Comparison of ENCODE assay signal across 8 cellular contexts in the genomic region with DNA sequence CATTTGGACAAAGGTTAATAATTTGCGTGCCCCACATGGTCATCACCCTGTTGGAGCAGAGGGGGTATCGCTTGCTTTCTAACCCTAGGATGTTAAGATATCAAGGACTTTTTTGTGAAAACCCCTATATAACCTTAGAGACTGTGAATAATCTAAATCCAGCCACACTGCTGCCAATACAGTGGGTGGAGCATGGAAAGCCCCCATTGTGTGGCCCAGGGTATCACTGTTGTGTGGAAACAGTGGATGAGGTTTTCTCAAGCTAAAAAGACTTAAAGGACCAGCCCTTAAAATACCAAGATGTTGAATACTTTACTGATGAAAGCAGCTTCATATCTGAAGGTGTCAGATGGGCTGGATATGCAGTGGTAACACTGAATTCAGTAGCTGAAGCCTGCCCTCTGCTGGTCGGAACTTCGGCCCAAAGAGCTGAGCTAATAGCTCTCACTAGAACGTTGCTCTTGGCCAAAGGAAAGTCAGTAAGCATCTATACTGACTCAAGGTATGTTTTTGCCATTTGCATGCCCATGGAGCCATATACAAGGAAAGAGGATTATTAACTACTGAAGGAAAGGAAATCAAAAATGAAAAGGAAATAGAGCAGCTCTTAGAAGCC.
DNase-seq lines count a peak whose midpoint lies in the region; ATAC-seq and TF ChIP-seq lines count a peak whose summit lies in the region.

No MANE protein-coding gene starts in this region.

- H3K27ac Mint-ChIP-seq in activated CD4-positive, alpha-beta memory T cell treated with anti-CD3 and anti-CD28 coated beads for 36 hours: no peak overlapping the region
- no peak overlapping the region for H3K27ac Mint-ChIP-seq in naive thymus-derived CD8-positive, alpha-beta T cell

- H3K4me3 ChIP-seq in sigmoid colon: no peak overlapping the region

- DNase-seq in DMS 273 (lab: John Stamatoyannopoulos, UW; ENCODE audit: unreplicated experiment) (peak; percentile 83), NCI-H1105 (lab: John Stamatoyannopoulos, UW) (peak; percentile 50), left cardiac atrium (peak; percentile 61), sigmoid colon (peak; percentile 70)
- DNase-seq in activated CD4-positive, alpha-beta memory T cell treated with anti-CD3 and anti-CD28 coated beads for 36 hours: peak; percentile 54
- DNase-seq in naive thymus-derived CD8-positive, alpha-beta T cell: no peak

- no peaks in the 10 kb centered on the region for H3K27me3 Mint-ChIP-seq in activated CD4-positive, alpha-beta memory T cell treated with anti-CD3 and anti-CD28 coated beads for 36 hours
- no peaks in the 10 kb centered on the region for H3K27me3 Mint-ChIP-seq in naive thymus-derived CD8-positive, alpha-beta T cell

- H3K36me3 Mint-ChIP-seq in activated CD4-positive, alpha-beta memory T cell treated with anti-CD3 and anti-CD28 coated beads for 36 hours: no peaks in the 10 kb centered on the region
- no peaks in the 10 kb centered on the region for H3K36me3 Mint-ChIP-seq in naive thymus-derived CD8-positive, alpha-beta T cell

- no peak for TF ChIP-seq POLR2A in sigmoid colon (IDR thresholded peaks at IDR 0.05)

- POLR2A ChIA-PET in activated CD4-positive, alpha-beta memory T cell treated with anti-CD3 and anti-CD28 coated beads for 36 hours (lab: Charles Lee): no interaction called here
- POLR2A ChIA-PET in naive thymus-derived CD8-positive, alpha-beta T cell (lab: Charles Lee): no interaction called here

- no peak overlapping the region for H3K27ac ChIP-seq in sigmoid colon

- no peak overlapping the region for H3K4me3 Mint-ChIP-seq in activated CD4-positive, alpha-beta memory T cell treated with anti-CD3 and anti-CD28 coated beads for 36 hours
- H3K4me3 Mint-ChIP-seq in naive thymus-derived CD8-positive, alpha-beta T cell: no peak overlapping the region

- no peaks in the 10 kb centered on the region for H3K4me1 ChIP-seq in sigmoid colon

- CTCF ChIA-PET in activated CD4-positive, alpha-beta memory T cell treated with anti-CD3 and anti-CD28 coated beads for 36 hours (lab: Charles Lee): interaction anchor here (1.0 kb wide), 1 partner anchor 407 kb away, joined by 3 read pairs; no protein-coding TSS in a partner anchor

- H3K36me3 ChIP-seq in sigmoid colon: no peaks in the 10 kb centered on the region

- no peaks in the 10 kb centered on the region for H3K9me3 ChIP-seq in sigmoid colon

- ATAC-seq in GM19395 (IDR thresholded peaks at IDR 0.05; ENCODE audit: unreplicated experiment) (peak; percentile 72), left cardiac atrium (no peak), HG03108 (IDR thresholded peaks at IDR 0.05; ENCODE audit: unreplicated experiment) (no peak)
- ATAC-seq in naive thymus-derived CD8-positive, alpha-beta T cell: no peak

- intact Hi-C loops in activated CD4-positive, alpha-beta memory T cell treated with anti-CD3 and anti-CD28 coated beads for 36 hours (cut with micrococcal nuclease): loop anchor here (2.0 kb wide), 1 partner anchor 408 kb away; no protein-coding TSS in a partner anchor
- intact Hi-C loops in left cardiac atrium (cut with DNase I) (no loop called here), sigmoid colon (cut with DNase I) (loop anchor here (2.0 to 5.0 kb wide), 2 partner anchors 319 to 408 kb away; no protein-coding TSS in a partner anchor)

- TF ChIP-seq CTCF in sigmoid colon (IDR thresholded peaks at IDR 0.05): peak in 3 of 4 experiments; percentile 19 to 60 (median 58)

- peaks cover 16% of the 10 kb centered on the region for H3K9me3 Mint-ChIP-seq in activated CD4-positive, alpha-beta memory T cell treated with anti-CD3 and anti-CD28 coated beads for 36 hours
- H3K9me3 Mint-ChIP-seq in naive thymus-derived CD8-positive, alpha-beta T cell: peaks cover 0 to 20% (median 3%) of the 10 kb centered on the region in 9 donors

- TF ChIP-seq EP300 in sigmoid colon (IDR thresholded peaks at IDR 0.05): no peak

- H3K4me1 Mint-ChIP-seq in activated CD4-positive, alpha-beta memory T cell treated with anti-CD3 and anti-CD28 coated beads for 36 hours (ENCODE audit: low read depth): no peaks in the 10 kb centered on the region
- H3K4me1 Mint-ChIP-seq in naive thymus-derived CD8-positive, alpha-beta T cell: no peaks in the 10 kb centered on the region

- 32 to 41% methylated on average over 5 of the region's 5 CpGs for WGBS in sigmoid colon, 2 donors

- no peaks in the 10 kb centered on the region for H3K27me3 ChIP-seq in sigmoid colon

Comparison
In these comparisons a context has a peak if more than half of its experiments do, and no peak if none do; other contexts are left out.
1. DNase-seq: peak in DMS 273 (single experiment), NCI-H1105 (single experiment), activated CD4-positive, alpha-beta memory T cell treated with anti-CD3 and anti-CD28 coated beads for 36 hours (single experiment), left cardiac atrium (single experiment) and sigmoid colon (single experiment); none in naive thymus-derived CD8-positive, alpha-beta T cell (0 of 10).
2. intact Hi-C loops: an anchor here in activated CD4-positive, alpha-beta memory T cell treated with anti-CD3 and anti-CD28 coated beads for 36 hours (2.0 kb wide) and sigmoid colon (2.0 to 5.0 kb wide); none called in left cardiac atrium.